Comparison of ENCODE assay signal across 10 cellular contexts in the genomic region with DNA sequence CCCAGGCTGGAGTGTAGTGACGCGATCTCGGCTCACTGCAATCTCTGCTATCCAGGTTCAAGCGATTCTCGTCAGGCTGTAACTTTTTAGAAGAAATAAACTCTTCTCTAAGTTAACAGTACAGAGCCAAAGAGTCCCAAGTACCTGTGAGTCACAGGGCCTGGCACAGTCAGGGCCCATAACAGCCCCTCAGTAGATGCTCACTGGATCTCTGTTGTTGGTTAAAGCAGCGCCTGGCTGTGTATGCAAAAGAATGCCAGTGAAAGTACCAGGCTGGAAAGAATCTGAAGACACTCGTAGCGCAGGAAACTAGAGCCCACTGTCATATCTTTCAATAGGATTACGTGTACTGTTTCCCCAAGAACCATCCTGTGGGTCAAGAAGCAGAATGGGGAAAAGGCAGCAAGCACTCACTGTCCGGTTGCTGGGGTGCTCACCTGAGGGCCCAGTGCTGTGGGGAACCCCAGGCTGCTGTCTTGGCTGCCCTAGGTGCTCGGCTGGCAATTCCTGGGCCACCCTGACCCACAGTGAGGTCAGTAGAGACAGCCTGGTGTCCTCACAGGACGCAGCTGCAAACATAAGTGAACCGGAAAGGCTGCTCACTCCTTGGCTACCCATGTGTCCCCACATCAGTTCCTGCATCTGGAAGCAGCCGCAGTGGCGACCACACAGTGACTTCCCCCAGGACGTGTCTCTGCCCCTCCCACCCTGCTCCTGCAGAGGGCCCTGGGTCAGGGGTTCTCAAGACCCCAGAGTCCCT. TPM values are rescaled to one million over a fixed set of nuclear protein-coding genes. Genes with fewer than 3 reads are reported as not detected.
DNase-seq lines count a peak whose midpoint lies in the region; ATAC-seq and TF ChIP-seq lines count a peak whose summit lies in the region.
"Had no signal": no experiment of that assay in that cellular context is flagged by ENCODE, and none has a peak within 500 bp of the region (broad histone marks: within the 10 kb centered on the region; RNA-seq: fewer than 3 reads in every experiment).

No MANE protein-coding gene starts in this region.

- H3K27ac ChIP-seq in heart left ventricle (peak overlapping the region in 7 of 12 donors; percentile 5 to 99 (median 43)), OCI-LY3 (ENCODE audit: low read length) (peak overlapping the region; percentile 45), upper lobe of right lung (no peak overlapping the region), brain microvascular endothelial cell (no peak overlapping the region)

- H3K4me2 ChIP-seq in OCI-LY3 (ENCODE audit: low read length), result peak overlapping the region; percentile 79

- intact Hi-C loops in heart left ventricle (cut with DNase I) (loop anchor here in 1 of 10 donors (5.0 kb wide), 1 partner anchor 33 kb away; a partner anchor contains a TSS), left ventricle myocardium superior (cut with micrococcal nuclease) (no loop called here), upper lobe of right lung (cut with DNase I) (no loop called here)

- H3K4me3 ChIP-seq in heart left ventricle (no peak overlapping the region), OCI-LY3 (ENCODE audit: low read length) (peak overlapping the region; percentile 91; the same call in 1 of the 2 replicates), upper lobe of right lung (no peak overlapping the region), brain microvascular endothelial cell (ENCODE audit: low read depth, low read length) (no peak overlapping the region)

- ATAC-seq in heart left ventricle (no peak), left ventricle myocardium superior (no peak), upper lobe of right lung (no peak), omental fat pad (ENCODE audit: low FRiP score) (no peak)
- ATAC-seq: esophagus mucosa had no signal

- no peak for TF ChIP-seq POLR2A in heart left ventricle (IDR thresholded peaks at IDR 0.05)

- in situ Hi-C loops in brain microvascular endothelial cell (cut with HindIII; ENCODE audit: low pct_ligation_motif_present, low sequenced_read_pairs), result no loop called here

- H3K4me1 ChIP-seq in heart left ventricle, result peaks cover 0 to 76% (median 56%) of the 10 kb centered on the region in 12 donors
- peaks cover 39% of the 10 kb centered on the region for H3K4me1 ChIP-seq in OCI-LY3 (ENCODE audit: low read length)
- H3K4me1 ChIP-seq in upper lobe of right lung, result peaks cover 43% of the 10 kb centered on the region

- peaks cover 95% of the 10 kb centered on the region for H3K79me2 ChIP-seq in OCI-LY3 (ENCODE audit: low read length)

- no peaks in the 10 kb centered on the region for H3K27me3 ChIP-seq in heart left ventricle
- no peaks in the 10 kb centered on the region for H3K27me3 ChIP-seq in OCI-LY3 (ENCODE audit: low read depth, low read length)
- H3K27me3 ChIP-seq in upper lobe of right lung, result no peaks in the 10 kb centered on the region
- H3K27me3 ChIP-seq in brain microvascular endothelial cell (replicated peaks), result no peaks in the 10 kb centered on the region

- H2AFZ ChIP-seq in OCI-LY3 (ENCODE audit: low read depth, low read length), result no peak overlapping the region

- WGBS in heart left ventricle, 4 donors, result 58 to 66% (median 62%) methylated on average over 15 to 16 of the region's 16 CpGs

- peaks cover 0 to 33% (median 17%) of the 10 kb centered on the region in 9 donors for H3K36me3 ChIP-seq in heart left ventricle
- peaks cover 31% of the 10 kb centered on the region for H3K36me3 ChIP-seq in OCI-LY3 (replicated peaks; ENCODE audit: low read depth, low read length)
- H3K36me3 ChIP-seq in upper lobe of right lung, result peaks cover 24% of the 10 kb centered on the region
- peaks cover under 1% of the 10 kb centered on the region for H3K36me3 ChIP-seq in brain microvascular endothelial cell (replicated peaks)

- H3K9me3 ChIP-seq in heart left ventricle (no peaks in the 10 kb centered on the region), OCI-LY3 (ENCODE audit: insufficient read depth, low read length) (no peaks in the 10 kb centered on the region), upper lobe of right lung (no peaks in the 10 kb centered on the region)

- no peak for DNase-seq in heart left ventricle
- no peak for DNase-seq in left ventricle myocardium superior
- DNase-seq in dermis blood vessel endothelial cell, result peak; percentile 41
- peak; percentile 60 for DNase-seq in upper lobe of right lung
- no peak for DNase-seq in NCI-H1417 (lab: John Stamatoyannopoulos, UW)
- DNase-seq in omental fat pad (ENCODE audit: low spot score), result no peak
- no peak for DNase-seq in brain microvascular endothelial cell
- DNase-seq: midbrain had no signal

- TF ChIP-seq CTCF in heart left ventricle (IDR thresholded peaks at IDR 0.05), result no peak
- no peak for TF ChIP-seq CTCF in OCI-LY3 (IDR thresholded peaks at IDR 0.05; ENCODE audit: low read depth, low read length)
- no peak for TF ChIP-seq CTCF in upper lobe of right lung (IDR thresholded peaks at IDR 0.05)
- TF ChIP-seq CTCF in omental fat pad (IDR thresholded peaks at IDR 0.05), result no peak
- no peak for TF ChIP-seq CTCF in brain microvascular endothelial cell (IDR thresholded peaks at IDR 0.05; ENCODE audit: low read depth, low read length, missing control alignments)

- no peak overlapping the region; the same call in 1 of the 2 replicates for H3K9ac ChIP-seq in OCI-LY3 (ENCODE audit: low read length)

- peaks cover 18% of the 10 kb centered on the region for H4K20me1 ChIP-seq in OCI-LY3 (ENCODE audit: insufficient read depth, low read length)

RNA-seq across cellular contexts. Expression of a gene that starts 3.1 kb away (rescaled TPM):
- total RNA-seq in heart left ventricle (10 to 100 TPM; 10.2 to 27.7 (median 11.7) TPM), left ventricle myocardium superior (14.3 TPM), dermis blood vessel endothelial cell (61.5 and 62.8 TPM in 2 replicates), upper lobe of right lung (32.8 TPM), omental fat pad (10 to 100 TPM; 33.3 to 58.4 (median 40.3) TPM)
- polyA plus RNA-seq in heart left ventricle, result 10 to 100 TPM in 1 of 2 donors, 1 to 10 TPM in 1; 7.2 to 17.6 TPM

RNA-seq across cellular contexts. Expression of a gene that starts 5.9 kb away (rescaled TPM):
- 10 to 100 TPM; 28.6 to 73.3 (median 37.2) TPM for total RNA-seq in heart left ventricle
- 10 to 100 TPM; 32.6 to 39.2 TPM for polyA plus RNA-seq in heart left ventricle
- 31.2 TPM for total RNA-seq in left ventricle myocardium superior
- total RNA-seq in dermis blood vessel endothelial cell, result 34.7 and 44.8 TPM in 2 replicates
- 33.2 TPM for total RNA-seq in upper lobe of right lung
- 10 to 100 TPM; 31.9 to 59.0 (median 43.5) TPM for total RNA-seq in omental fat pad

RNA-seq across cellular contexts. Expression of a gene that starts 6.1 kb away (rescaled TPM):
- total RNA-seq in heart left ventricle (10 to 100 TPM in 1 of 9 donors, 1 to 10 TPM in 8; 2.9 to 19.1 (median 6.0) TPM), left ventricle myocardium superior (6.4 TPM), dermis blood vessel endothelial cell (13.4 and 34.2 TPM in 2 replicates), upper lobe of right lung (13.3 TPM), omental fat pad (10 to 100 TPM in 2 of 4 donors, 1 to 10 TPM in 2; 6.0 to 25.7 (median 10.0) TPM)
- polyA plus RNA-seq in heart left ventricle, result 1 to 10 TPM; 6.3 to 7.7 TPM

RNA-seq across cellular contexts. Expression of a gene that starts 31.1 kb away (rescaled TPM):
- 1 to 10 TPM in 4 of 9 donors, under 1 TPM in 5; 0.42 to 2.3 (median 0.99) TPM for total RNA-seq in heart left ventricle
- 1 to 10 TPM in 1 of 2 donors, under 1 TPM in 1; 0.88 to 1.4 TPM for polyA plus RNA-seq in heart left ventricle
- 1.3 TPM for total RNA-seq in left ventricle myocardium superior
- total RNA-seq in dermis blood vessel endothelial cell, result 1.1 and 2.4 TPM in 2 replicates
- 2.8 TPM for total RNA-seq in upper lobe of right lung
- 10 to 100 TPM in 1 of 4 donors, 1 to 10 TPM in 3; 2.0 to 10.9 (median 5.6) TPM for total RNA-seq in omental fat pad

Comparison
In these comparisons a context has a peak if more than half of its experiments do, and no peak if none do; other contexts are left out.
1. DNase-seq: peak in dermis blood vessel endothelial cell (single experiment) and upper lobe of right lung (single experiment); none in heart left ventricle (0 of 5), left ventricle myocardium superior (single experiment), NCI-H1417 (0 of 3), omental fat pad (single experiment) and brain microvascular endothelial cell (single experiment).
2. H3K27ac ChIP-seq: peak in heart left ventricle (7 of 12) and OCI-LY3 (single experiment); none in upper lobe of right lung (single experiment) and brain microvascular endothelial cell (single experiment).